In the genomic region with DNA sequence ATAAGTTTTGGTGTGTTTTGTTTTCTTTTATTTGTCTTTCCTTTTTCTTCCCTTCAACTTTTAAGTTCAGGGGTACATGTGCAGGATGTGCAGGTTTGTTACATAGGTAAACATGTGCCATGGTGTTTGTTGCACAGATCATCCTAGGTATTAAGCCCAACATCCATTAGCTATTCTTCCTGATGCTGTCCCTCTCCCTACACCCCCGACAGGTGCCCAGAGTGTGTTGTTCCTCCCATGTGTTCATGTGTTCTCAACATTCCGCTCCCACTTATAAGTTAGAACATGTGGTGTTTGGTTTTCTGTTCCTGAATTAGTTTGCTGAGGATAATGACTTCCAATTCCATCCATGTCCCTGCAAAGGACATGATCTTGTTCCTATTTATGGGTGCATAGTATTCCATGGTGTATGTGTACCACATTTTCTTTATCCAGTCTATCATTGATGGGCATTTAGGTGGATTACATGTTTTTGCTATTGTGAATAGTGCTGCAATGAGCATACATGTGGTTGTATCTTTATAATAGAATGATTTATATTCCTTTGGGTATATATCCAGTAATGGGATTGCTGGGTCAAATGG, we compare ENCODE assay signal across 1 cellular context. TPM values are rescaled to one million over a fixed set of nuclear protein-coding genes. Genes with fewer than 3 reads are reported as not detected.
"Had no signal": no experiment of that assay in that cellular context is flagged by ENCODE, and none has a peak within 500 bp of the region (broad histone marks: within the 10 kb centered on the region; RNA-seq: fewer than 3 reads in every experiment).

No MANE protein-coding gene starts in this region.

RNA-seq across cellular contexts. Expression of gene SP140L, which starts 16.1 kb away (rescaled TPM):
- polyA plus RNA-seq: neural cell had no signal
